9 cellular contexts compared by ENCODE assay signal in genomic region chr3:102529452-102529851, GRCh38.
DNase-seq lines count a peak whose midpoint lies in the region; ATAC-seq and TF ChIP-seq lines count a peak whose summit lies in the region.
"Had no signal": no experiment of that assay in that cellular context is flagged by ENCODE, and none has a peak within 500 bp of the region (broad histone marks: within the 10 kb centered on the region; RNA-seq: fewer than 3 reads in every experiment).

No MANE protein-coding gene starts in this region.

- intact Hi-C loops in breast epithelium (cut with DNase I; ENCODE audit: low total_unique reads) (no loop called here), ascending aorta (cut with DNase I) (no loop called here), posterior vena cava (cut with DNase I) (no loop called here)

- H3K36me3 ChIP-seq in breast epithelium (no peaks in the 10 kb centered on the region), liver (ENCODE audit: control insufficient read depth in 4 of 4, insufficient read depth in 3 of 4, low read depth in 1 of 4, low read length in 3 of 4) (no peaks in the 10 kb centered on the region), ascending aorta (no peaks in the 10 kb centered on the region)

- no peak for TF ChIP-seq POLR2A in breast epithelium (IDR thresholded peaks at IDR 0.05)

- H3K4me1 ChIP-seq in breast epithelium, result no peaks in the 10 kb centered on the region
- no peaks in the 10 kb centered on the region for H3K4me1 ChIP-seq in liver (ENCODE audit: control insufficient read depth in 4 of 4, insufficient read depth in 4 of 4, low read length in 3 of 4)
- H3K4me1 ChIP-seq in ascending aorta, result no peaks in the 10 kb centered on the region

- 61% methylated on average over 3 of the region's 3 CpGs for WGBS in liver

- peak; percentile 12 for DNase-seq in Caki2 (ENCODE audit: low read depth)
- no peak for DNase-seq in breast epithelium (ENCODE audit: low spot score in 2 of 2)
- DNase-seq in ascending aorta (ENCODE audit: low spot score in 2 of 2), result no peak
- no peak for DNase-seq in posterior vena cava (ENCODE audit: low spot score)
- DNase-seq: stimulated activated CD4-positive, alpha-beta T cell treated with anti-CD3 and anti-CD28 coated beads, Interleukin-4, amount 100 ng/mL, for 24 hours had no signal

- H3K27ac ChIP-seq in breast epithelium (no peak overlapping the region), liver (ENCODE audit: low read depth in 1 of 2, low read length in 2 of 2) (no peak overlapping the region), ascending aorta (no peak overlapping the region)

- TF ChIP-seq CTCF in LNCAP (IDR thresholded peaks at IDR 0.05), result peak; percentile 77
- TF ChIP-seq CTCF in breast epithelium (IDR thresholded peaks at IDR 0.05), result peak in 2 of 3 donors; percentile 22 to 30
- TF ChIP-seq CTCF in liver (IDR thresholded peaks at IDR 0.05; ENCODE audit: low read depth, low read length, missing input control), result peak; percentile 18
- TF ChIP-seq CTCF in ascending aorta (IDR thresholded peaks at IDR 0.05), result peak in 1 of 3 experiments; percentile 9

- in situ Hi-C loops in Caki2 (cut with HindIII; ENCODE audit: low pct_unique_long_range_greater_than_20kb, low sequenced_read_pairs), result loop anchor here (25.0 kb wide), 1 partner anchor 292 kb away; no protein-coding TSS in a partner anchor

- H3K9me3 ChIP-seq in breast epithelium (no peaks in the 10 kb centered on the region), liver (ENCODE audit: control insufficient read depth in 4 of 4, low read length in 3 of 4) (no peaks in the 10 kb centered on the region), ascending aorta (no peaks in the 10 kb centered on the region)

- no peak overlapping the region for H3K9ac ChIP-seq in liver (ENCODE audit: low read depth in 1 of 2, low read length in 2 of 2)

- ATAC-seq in GM21737 (IDR thresholded peaks at IDR 0.05; ENCODE audit: unreplicated experiment), result no peak
- ATAC-seq in GM21528 (IDR thresholded peaks at IDR 0.05; ENCODE audit: low FRiP score, unreplicated experiment), result no peak

- TF ChIP-seq RAD21 in liver (IDR thresholded peaks at IDR 0.05), result peak; percentile 37 to 59

- H3K27me3 ChIP-seq in breast epithelium (no peaks in the 10 kb centered on the region), liver (ENCODE audit: control insufficient read depth in 4 of 4, insufficient read depth in 4 of 4, low read length in 3 of 4) (no peaks in the 10 kb centered on the region), ascending aorta (no peaks in the 10 kb centered on the region)

- H3K4me3 ChIP-seq in breast epithelium (no peak overlapping the region), liver (ENCODE audit: low read depth in 1 of 3, low read length in 3 of 3) (no peak overlapping the region), ascending aorta (no peak overlapping the region)

TF ChIP-seq in liver, 16 proteins besides CTCF, POLR2A, EP300 and RAD21:
- TF ChIP-seq JUND (IDR thresholded peaks at IDR 0.05), result no peak
- no peak for TF ChIP-seq FOXA1 (IDR thresholded peaks at IDR 0.05)
- TF ChIP-seq NR2F2 (IDR thresholded peaks at IDR 0.05), result no peak
- TF ChIP-seq TAF1 (conservative IDR thresholded peaks at IDR 0.05), result no peak
- TF ChIP-seq HNF4A (conservative IDR thresholded peaks at IDR 0.05), result no peak
- no peak for TF ChIP-seq ZBTB33 (IDR thresholded peaks at IDR 0.05)
- TF ChIP-seq, protein P1, sequence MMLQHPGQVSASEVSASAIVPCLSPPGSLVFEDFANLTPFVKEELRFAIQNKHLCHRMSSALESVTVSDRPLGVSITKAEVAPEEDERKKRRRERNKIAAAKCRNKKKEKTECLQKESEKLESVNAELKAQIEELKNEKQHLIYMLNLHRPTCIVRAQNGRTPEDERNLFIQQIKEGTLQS (IDR thresholded peaks at IDR 0.05), result no peak
- TF ChIP-seq YY1 (IDR thresholded peaks at IDR 0.05), result no peak
- no peak for TF ChIP-seq RXRA (IDR thresholded peaks at IDR 0.05)
- no peak for TF ChIP-seq GABPA (IDR thresholded peaks at IDR 0.05 in 1 of 2, conservative IDR thresholded peaks at IDR 0.05 in 1 of 2)
- TF ChIP-seq, protein P2, sequence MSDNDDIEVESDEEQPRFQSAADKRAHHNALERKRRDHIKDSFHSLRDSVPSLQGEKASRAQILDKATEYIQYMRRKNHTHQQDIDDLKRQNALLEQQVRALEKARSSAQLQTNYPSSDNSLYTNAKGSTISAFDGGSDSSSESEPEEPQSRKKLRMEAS (IDR thresholded peaks at IDR 0.05), result no peak
- TF ChIP-seq EGR1 (IDR thresholded peaks at IDR 0.05; ENCODE audit: low read depth in 2 of 2), result no peak
- TF ChIP-seq FOXA2 (IDR thresholded peaks at IDR 0.05), result no peak
- no peak for TF ChIP-seq REST (IDR thresholded peaks at IDR 0.05)
- TF ChIP-seq HNF4G (IDR thresholded peaks at IDR 0.05), result no peak
